ENCODE assay signal across 24 cellular contexts in genomic region chr7:1914743-1915142, GRCh38.
"Had no signal": no experiment of that assay in that cellular context is flagged by ENCODE, and none has a peak within 500 bp of the region (broad histone marks: within the 10 kb centered on the region; RNA-seq: fewer than 3 reads in every experiment).

No MANE protein-coding gene starts in this region.

- H3K27me3 Mint-ChIP-seq: effector memory CD8-positive, alpha-beta T cell; memory B cell; progenitor cell of endocrine pancreas; stimulated activated naive CD8-positive, alpha-beta T cell treated with anti-CD3 and anti-CD28 coated beads, Interleukin-15, amount 100 ng/mL, for 72 hours had no signal

- H3K9ac ChIP-seq: parathyroid adenoma had no signal

- H3K9me3 ChIP-seq: esophagus squamous epithelium, sigmoid colon, suprapubic skin, transverse colon, upper lobe of right lung, uterus had no signal

- H3K9me3 Mint-ChIP-seq: effector memory CD8-positive, alpha-beta T cell; immature natural killer cell; memory B cell; natural killer cell; neural crest cell; stimulated activated naive CD8-positive, alpha-beta T cell treated with anti-CD3 and anti-CD28 coated beads, Interleukin-15, amount 100 ng/mL, for 72 hours had no signal

- H3K27me3 ChIP-seq: esophagus squamous epithelium, sigmoid colon, suprapubic skin, transverse colon, upper lobe of right lung, uterus had no signal

- H3K4me3 Mint-ChIP-seq: effector memory CD8-positive, alpha-beta T cell; immature natural killer cell; memory B cell; natural killer cell; neural crest cell; stimulated activated naive CD8-positive, alpha-beta T cell treated with anti-CD3 and anti-CD28 coated beads, Interleukin-15, amount 100 ng/mL, for 72 hours had no signal

- H3K4me3 ChIP-seq: coronary artery, esophagus squamous epithelium, lung, sigmoid colon, suprapubic skin, transverse colon, upper lobe of right lung, uterus had no signal

- DNase-seq: effector memory CD8-positive, alpha-beta T cell; erythroblast; esophagus squamous epithelium; foreskin melanocyte; glutamatergic neuron; hypothalamus; immature natural killer cell; islet precursor cell; natural killer cell; stimulated activated CD4-positive, alpha-beta T cell treated with anti-CD3 and anti-CD28 coated beads, Interleukin-4, amount 100 ng/mL, for 4 hours; stimulated activated naive CD4-positive, alpha-beta T cell; stimulated activated naive CD8-positive, alpha-beta T cell treated with anti-CD3 and anti-CD28 coated beads, Interleukin-15, amount 100 ng/mL, for 72 hours; transverse colon; upper lobe of right lung had no signal

- H3K36me3 ChIP-seq: esophagus squamous epithelium, sigmoid colon, suprapubic skin, transverse colon, upper lobe of right lung, uterus had no signal

- ATAC-seq: effector memory CD8-positive, alpha-beta T cell; natural killer cell; stimulated activated naive CD8-positive, alpha-beta T cell treated with anti-CD3 and anti-CD28 coated beads, Interleukin-15, amount 100 ng/mL, for 72 hours; upper lobe of right lung had no signal

- H3K27ac ChIP-seq: coronary artery, esophagus squamous epithelium, parathyroid adenoma, sigmoid colon, suprapubic skin, transverse colon, upper lobe of right lung had no signal

- H3K27ac Mint-ChIP-seq: immature natural killer cell; memory B cell; natural killer cell; progenitor cell of endocrine pancreas; stimulated activated naive CD8-positive, alpha-beta T cell treated with anti-CD3 and anti-CD28 coated beads, Interleukin-15, amount 100 ng/mL, for 72 hours had no signal

- FAIRE-seq: endometrium had no signal

- H3K36me3 Mint-ChIP-seq: immature natural killer cell, natural killer cell had no signal

- H3K4me1 ChIP-seq: parathyroid adenoma had no signal
